In the genomic region with DNA sequence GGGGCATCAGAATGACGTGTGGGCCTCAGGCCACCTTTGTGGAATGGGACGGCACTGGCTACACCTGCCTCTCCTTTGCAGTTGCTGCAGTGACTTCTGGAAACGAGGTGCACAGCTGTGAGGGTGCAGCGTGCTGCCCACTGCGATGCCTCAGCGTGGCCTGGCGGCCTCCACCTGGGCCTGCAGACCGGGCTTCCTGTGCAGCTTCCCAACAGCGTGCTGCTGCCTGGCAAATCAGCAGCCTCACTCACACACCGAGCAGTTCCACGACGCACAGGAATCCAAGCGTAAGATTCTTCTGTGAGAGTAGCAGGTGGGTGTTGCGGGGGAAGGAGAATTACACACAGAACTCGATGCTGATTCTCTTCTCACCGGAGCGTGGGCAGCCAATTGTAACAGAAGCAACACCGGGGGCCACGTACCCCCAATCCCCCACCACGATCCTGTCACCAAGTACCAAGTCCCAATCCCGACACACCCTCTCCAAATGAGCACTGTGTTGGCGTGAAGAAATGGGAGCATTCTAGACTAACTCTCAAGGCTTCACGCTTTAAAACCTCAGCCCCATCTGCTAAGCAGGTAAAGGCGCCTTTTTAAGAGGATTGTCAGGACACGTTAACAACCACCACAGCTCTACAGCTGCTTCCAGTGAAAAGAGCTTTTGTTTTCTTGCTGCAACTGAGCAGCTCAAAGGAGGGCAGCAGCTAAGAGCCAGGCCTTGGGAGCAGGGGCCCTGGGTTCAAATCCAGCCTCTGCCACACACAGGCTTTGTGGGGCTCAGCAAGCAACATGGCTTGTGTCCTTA, we compare ENCODE assay signal across 8 cellular contexts. TPM values are rescaled to one million over a fixed set of nuclear protein-coding genes. Genes with fewer than 3 reads are reported as not detected.
A peak's percentile ranks its signal among the peaks of the same experiment; 100 is the strongest.
DNase-seq lines count a peak whose midpoint lies in the region; ATAC-seq, FAIRE-seq and TF ChIP-seq lines count a peak whose summit lies in the region.

No MANE protein-coding gene starts in this region.

- no peak for FAIRE-seq in GM12891 (lab: Jason Lieb, UNC)

- peak overlapping the region; percentile 9 for H3K4me3 ChIP-seq in effector memory CD4-positive, alpha-beta T cell (ENCODE audit: insufficient read depth, low read depth, low read length, poor library complexity, severe bottlenecking)

- peak; percentile 27 for TF ChIP-seq POLR2A in GM12891 (IDR thresholded peaks at IDR 0.05; ENCODE audit: low read depth, low read length)

- H3K4me3 Mint-ChIP-seq in activated CD4-positive, alpha-beta T cell treated with anti-CD3 and anti-CD28 coated beads, Interleukin-2, amount 10 ng/mL, durations not matched to agents 24 days and 14 days = peak overlapping the region; percentile 74

- peak overlapping the region; percentile 78 for H3K27ac ChIP-seq in effector memory CD4-positive, alpha-beta T cell (ENCODE audit: insufficient read depth, low read length, poor library complexity, severe bottlenecking)

- H3K4me1 ChIP-seq in effector memory CD4-positive, alpha-beta T cell (ENCODE audit: control insufficient read depth, insufficient read depth, low read length, poor library complexity, severe bottlenecking) = peaks cover 72% of the 10 kb centered on the region

- H3K36me3 ChIP-seq in effector memory CD4-positive, alpha-beta T cell (ENCODE audit: control insufficient read depth, insufficient read depth, low read length) = peaks cover 38% of the 10 kb centered on the region

- no peaks in the 10 kb centered on the region for H3K9me3 Mint-ChIP-seq in activated CD4-positive, alpha-beta T cell treated with anti-CD3 and anti-CD28 coated beads, Interleukin-2, amount 10 ng/mL, durations not matched to agents 24 days and 14 days

- H3K36me3 Mint-ChIP-seq in activated CD4-positive, alpha-beta T cell treated with anti-CD3 and anti-CD28 coated beads, Interleukin-2, amount 10 ng/mL, durations not matched to agents 24 days and 14 days (ENCODE audit: low read depth) = peaks cover 81% of the 10 kb centered on the region

- DNase-seq in GM12891 (ENCODE audit: insufficient read length, low spot score) (no peak), NCI-H2227 treated with DMSO at 0.1 percent for 48 hours (lab: John Stamatoyannopoulos, UW) (no peak)
- peak; percentile 79 for DNase-seq in activated CD4-positive, alpha-beta T cell treated with anti-CD3 and anti-CD28 coated beads, Interleukin-2, amount 10 ng/mL, durations not matched to agents 24 days and 14 days
- DNase-seq in effector memory CD4-positive, alpha-beta T cell = no peak
- DNase-seq in stimulated activated CD4-positive, alpha-beta T cell treated with anti-CD3 and anti-CD28 coated beads, Interleukin-4, amount 100 ng/mL, for 1 hour = peak; percentile 55

- ATAC-seq in HG03571 (IDR thresholded peaks at IDR 0.05; ENCODE audit: unreplicated experiment) (no peak), HG03378 (IDR thresholded peaks at IDR 0.05; ENCODE audit: unreplicated experiment) (no peak), GM19023 (IDR thresholded peaks at IDR 0.05; ENCODE audit: unreplicated experiment) (no peak)

- no peaks in the 10 kb centered on the region for H3K27me3 Mint-ChIP-seq in activated CD4-positive, alpha-beta T cell treated with anti-CD3 and anti-CD28 coated beads, Interleukin-2, amount 10 ng/mL, durations not matched to agents 24 days and 14 days

- H3K4me1 Mint-ChIP-seq in activated CD4-positive, alpha-beta T cell treated with anti-CD3 and anti-CD28 coated beads, Interleukin-2, amount 10 ng/mL, durations not matched to agents 24 days and 14 days = peaks cover 94% of the 10 kb centered on the region

- no peaks in the 10 kb centered on the region for H3K9me3 ChIP-seq in effector memory CD4-positive, alpha-beta T cell (ENCODE audit: control insufficient read depth, low read length)

- no peaks in the 10 kb centered on the region for H3K27me3 ChIP-seq in effector memory CD4-positive, alpha-beta T cell (replicated peaks; ENCODE audit: control insufficient read depth, insufficient read depth, low read length, poor library complexity, severe bottlenecking)

- intact Hi-C loops in activated CD4-positive, alpha-beta T cell treated with anti-CD3 and anti-CD28 coated beads, Interleukin-2, amount 10 ng/mL, durations not matched to agents 24 days and 14 days (cut with micrococcal nuclease) = loop anchor here (5.0 to 10.0 kb wide), 3 partner anchors 495 to 633 kb away; no protein-coding TSS in a partner anchor

- H3K27ac Mint-ChIP-seq in activated CD4-positive, alpha-beta T cell treated with anti-CD3 and anti-CD28 coated beads, Interleukin-2, amount 10 ng/mL, durations not matched to agents 24 days and 14 days = peak overlapping the region; percentile 94

TF ChIP-seq in GM12891, 5 proteins besides CTCF, POLR2A, EP300 and RAD21:
- peak; percentile 68 for TF ChIP-seq POLR2AphosphoS5 (IDR thresholded peaks at IDR 0.05; ENCODE audit: low read depth, low read length)
- no peak for TF ChIP-seq POU2F2 (IDR thresholded peaks at IDR 0.05; ENCODE audit: low read depth, low read length)

RNA-seq across cellular contexts. Expression of gene WDR1, which starts 16.9 kb away (rescaled TPM):
- polyA plus RNA-seq in GM12891 (2012; ENCODE audit: low read depth, missing spikeins) = 199 TPM
- total RNA-seq in activated CD4-positive, alpha-beta T cell treated with anti-CD3 and anti-CD28 coated beads, Interleukin-2, amount 10 ng/mL, durations not matched to agents 24 days and 14 days = 369 and 376 TPM in 2 replicates

Comparison
In these comparisons a context has a peak if more than half of its experiments do, and no peak if none do; other contexts are left out.
1. DNase-seq: peak in activated CD4-positive, alpha-beta T cell treated with anti-CD3 and anti-CD28 coated beads, Interleukin-2, amount 10 ng/mL, durations not matched to agents 24 days and 14 days (single experiment) and stimulated activated CD4-positive, alpha-beta T cell treated with anti-CD3 and anti-CD28 coated beads, Interleukin-4, amount 100 ng/mL, for 1 hour (single experiment); none in GM12891 (single experiment), effector memory CD4-positive, alpha-beta T cell (0 of 3) and NCI-H2227 treated with DMSO at 0.1 percent for 48 hours (single experiment).